In the genomic region with DNA sequence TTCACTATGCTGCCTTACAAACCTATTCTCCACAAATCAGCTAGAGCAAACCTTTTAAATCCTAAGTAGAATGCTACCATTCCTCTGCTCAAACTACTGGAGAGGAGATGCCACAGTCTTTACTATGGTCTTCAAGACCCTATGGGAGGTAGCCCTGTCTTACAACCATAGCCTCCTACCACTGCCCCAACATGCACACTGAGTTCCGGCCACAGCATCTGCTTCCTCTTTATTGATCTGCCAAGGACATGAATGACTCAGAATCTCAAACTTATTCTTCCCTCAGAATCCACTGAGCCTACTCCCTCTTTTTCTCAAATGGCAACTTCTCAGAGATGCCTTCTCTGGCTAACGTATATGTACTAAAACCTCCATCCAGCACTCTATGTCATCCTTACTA, we compare ENCODE assay signal across 19 cellular contexts.
"Had no signal": no experiment of that assay in that cellular context is flagged by ENCODE, and none has a peak within 500 bp of the region (broad histone marks: within the 10 kb centered on the region; RNA-seq: fewer than 3 reads in every experiment).

No MANE protein-coding gene starts in this region.

- H2AFZ ChIP-seq: parathyroid adenoma had no signal

- DNase-seq: activated CD4-positive, alpha-beta T cell treated with anti-CD3 and anti-CD28 coated beads, Interleukin-2, amount 10 ng/mL, durations not matched to agents 7 days and 5 days; activated CD8-positive, alpha-beta T cell treated with anti-CD3 and anti-CD28 coated beads, Interleukin-2, amount 10 ng/mL, durations not matched to agents 7 days and 5 days; activated naive CD4-positive, alpha-beta T cell treated with Interleukin-2 at 50 U/mL for 16 hours; activated naive CD8-positive, alpha-beta T cell treated with anti-CD3 and anti-CD28 coated beads, Interleukin-2, amount 10 ng/mL, durations not matched to agents 7 days and 5 days; activated T-cell treated with anti-CD3 and anti-CD28 coated beads, Interleukin-2, amount 50 U/mL, for 24 hours; amygdala; body of pancreas; caudate nucleus; foreskin melanocyte; head of caudate nucleus; left ventricle myocardium inferior; mammary epithelial cell; midbrain; sigmoid colon; stimulated activated CD4-positive, alpha-beta T cell treated with anti-CD3 and anti-CD28 coated beads, Interleukin-4, amount 100 ng/mL, for 24 hours; stomach had no signal

- H3K79me2 ChIP-seq: parathyroid adenoma had no signal

- H3K4me1 ChIP-seq: body of pancreas, left ventricle myocardium inferior, parathyroid adenoma, sigmoid colon, stomach had no signal

- H3K4me3 ChIP-seq: body of pancreas, left ventricle myocardium inferior, sigmoid colon, stomach had no signal

- H3K27me3 ChIP-seq: body of pancreas, sigmoid colon, stomach had no signal

- H3K9ac ChIP-seq: parathyroid adenoma had no signal

- ATAC-seq: activated CD8-positive, alpha-beta T cell treated with anti-CD3 and anti-CD28 coated beads, Interleukin-2, amount 10 ng/mL, durations not matched to agents 7 days and 5 days; body of pancreas; stimulated activated effector memory CD8-positive, alpha-beta T cell treated with anti-CD3 and anti-CD28 coated beads, Interleukin-12 subunit alpha, Interleukin-12 subunit beta, amount 100 ng/mL, for 72 hours had no signal

- H3K9me3 ChIP-seq: body of pancreas, sigmoid colon, stomach had no signal

- H3K36me3 ChIP-seq: left ventricle myocardium inferior, sigmoid colon, stomach had no signal

- H3K27ac ChIP-seq: body of pancreas, epithelial cell of prostate, left ventricle myocardium inferior, parathyroid adenoma, sigmoid colon, stomach had no signal
